Comparison of ENCODE assay signal across 1 cellular context in the genomic region with DNA sequence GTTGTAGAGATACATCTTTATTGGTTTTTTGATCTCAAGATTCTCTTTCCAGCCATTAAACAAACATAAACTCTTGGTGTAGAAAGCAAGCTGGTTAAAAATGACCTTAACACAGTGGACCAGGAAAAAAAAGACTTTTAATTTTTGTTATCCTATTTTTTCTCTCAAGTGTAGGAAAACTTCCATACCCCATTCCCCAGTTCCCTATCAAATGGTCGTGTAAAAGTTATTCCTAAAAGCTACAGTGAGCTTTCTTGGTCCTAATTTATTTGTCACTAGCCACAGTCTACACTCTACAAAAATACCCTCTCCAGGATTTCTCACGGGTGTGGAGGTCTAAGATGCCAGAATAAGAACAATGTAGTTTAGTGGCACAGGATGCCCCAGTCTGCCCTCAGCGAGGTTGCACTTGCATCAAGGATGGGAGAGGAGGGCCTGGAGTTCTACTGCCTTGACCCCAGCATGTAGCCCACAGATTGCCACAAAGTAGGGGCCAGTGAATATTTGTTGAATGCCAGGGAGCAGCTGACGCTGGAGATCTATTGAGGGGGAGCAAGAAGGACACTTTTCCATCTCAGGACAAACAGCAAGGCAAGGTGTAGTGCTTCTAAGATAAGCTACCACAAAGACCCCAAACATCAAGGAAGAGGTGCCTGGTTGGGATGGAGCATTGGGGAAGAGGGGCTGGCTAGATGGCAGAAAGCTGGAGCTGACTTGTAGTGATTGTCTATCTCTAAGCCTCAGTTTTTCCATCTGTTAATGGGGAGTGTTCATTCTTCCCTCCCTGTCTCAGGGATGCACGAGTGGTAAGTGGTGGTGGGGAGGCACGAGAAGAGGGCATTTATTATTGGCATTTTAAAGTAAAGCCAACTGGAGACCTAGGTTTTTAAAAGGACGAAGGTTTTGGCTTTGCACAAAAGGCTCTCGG.
TF ChIP-seq lines count a peak whose summit lies in the region.

No MANE protein-coding gene starts in this region.

TF ChIP-seq in K562, 482 proteins besides CTCF, POLR2A, EP300 and RAD21 (continued from another document):
- peak; percentile 14; the same call in 1 of the 2 replicates for TF ChIP-seq CTBP1 (IDR thresholded peaks at IDR 0.05; ENCODE audit: borderline replicate concordance)
